In the genomic region with DNA sequence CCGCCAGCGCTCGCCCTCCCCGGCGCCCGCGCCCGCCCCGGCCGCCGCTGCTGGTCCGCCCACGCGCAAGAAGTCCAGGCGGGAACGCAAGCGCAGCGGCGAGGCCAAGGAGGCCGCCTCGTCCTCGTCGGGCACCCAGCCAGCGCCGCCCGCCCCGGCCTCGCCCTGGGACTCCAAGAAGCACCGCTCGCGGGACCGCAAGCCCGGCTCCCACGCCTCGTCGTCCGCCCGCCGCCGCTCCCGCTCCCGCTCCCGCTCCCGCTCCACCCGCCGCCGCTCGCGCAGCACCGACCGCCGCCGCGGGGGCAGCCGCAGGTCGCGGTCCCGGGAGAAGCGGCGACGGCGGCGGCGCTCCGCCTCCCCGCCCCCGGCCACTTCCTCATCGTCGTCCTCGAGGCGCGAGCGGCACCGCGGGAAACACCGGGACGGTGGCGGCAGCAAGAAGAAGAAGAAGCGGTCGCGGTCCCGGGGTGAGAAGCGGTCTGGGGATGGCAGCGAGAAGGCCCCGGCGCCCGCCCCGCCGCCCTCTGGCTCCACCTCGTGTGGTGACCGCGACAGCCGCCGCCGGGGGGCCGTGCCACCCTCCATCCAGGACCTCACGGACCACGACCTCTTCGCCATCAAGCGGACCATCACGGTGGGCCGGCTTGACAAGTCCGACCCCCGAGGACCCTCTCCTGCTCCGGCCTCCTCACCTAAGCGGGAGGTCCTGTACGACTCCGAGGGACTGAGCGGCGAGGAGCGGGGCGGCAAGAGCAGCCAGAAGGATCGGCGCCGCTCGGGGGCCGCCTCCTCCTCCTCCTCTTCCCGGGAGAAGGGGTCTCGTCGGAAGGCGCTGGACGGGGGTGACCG, we compare ENCODE assay signal across 1 cellular context.
TF ChIP-seq lines count a peak whose summit lies in the region.

No MANE protein-coding gene starts in this region.

TF ChIP-seq in HepG2, 621 proteins besides CTCF, POLR2A, EP300 and RAD21:
- peak; percentile 39; the same call in 1 of the 2 replicates for TF ChIP-seq RBFOX2 (IDR thresholded peaks at IDR 0.05; ENCODE audit: low read depth, low read length)
- TF ChIP-seq AGO2 (optimal IDR thresholded peaks at IDR 0.05; ENCODE audit: low read depth, low read length), result peak; percentile 75
- TF ChIP-seq ZMYM2 (CRISPR knock-in tag; IDR thresholded peaks at IDR 0.05), result no peak
TF ChIP-seq in HepG2: peak in this region for 2.
